In the genomic region with DNA sequence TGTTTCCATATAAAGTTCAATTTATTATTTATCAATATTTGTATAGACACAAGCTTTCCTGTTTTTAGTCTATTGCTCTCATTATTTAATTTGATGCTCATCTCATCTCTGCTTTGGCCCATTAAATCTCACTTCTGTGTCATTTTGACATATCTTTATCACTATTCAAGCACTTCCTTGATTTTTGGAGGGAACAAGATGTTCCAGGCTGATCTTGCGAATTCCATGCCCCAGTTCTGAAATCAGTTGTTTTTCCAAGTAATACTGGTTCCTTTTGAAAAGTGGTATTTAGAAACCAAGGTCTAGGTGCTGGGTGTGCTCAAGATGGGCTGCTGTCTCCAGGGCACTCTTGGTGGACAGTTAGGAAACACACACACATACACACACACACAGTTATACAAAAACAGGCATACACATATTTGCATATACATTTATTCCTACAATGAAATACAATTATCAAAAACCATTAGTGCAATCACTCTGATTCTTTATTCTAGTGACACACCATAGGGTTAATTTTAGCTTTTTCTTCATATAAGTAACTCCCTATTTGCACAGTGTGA, we compare ENCODE assay signal across 21 cellular contexts.
"Had no signal": no experiment of that assay in that cellular context is flagged by ENCODE, and none has a peak within 500 bp of the region (broad histone marks: within the 10 kb centered on the region; RNA-seq: fewer than 3 reads in every experiment).

No MANE protein-coding gene starts in this region.

- H3K27ac ChIP-seq: KMS-11 had no signal

- DNase-seq: Kasumi-1, MM.1S, NCI-H1092 treated with DMSO at 0.1 percent for 48 hours, NCI-H1436, NCI-H187, NCI-H2029, NCI-H2081 treated with DMSO at 0.1 percent for 48 hours, NCI-H2171, NCI-H226, NCI-H446, NCI-H510A, NCI-H524 treated with DMSO at 0.1 percent for 48 hours, NCI-H69, NCI-H774, RPMI8226, SHP77, SK-N-SH, SW 1271 had no signal

- H3K9ac ChIP-seq: KMS-11, SK-N-SH had no signal

- H3K4me2 ChIP-seq: KMS-11, SK-N-SH had no signal

- H3K4me3 ChIP-seq: K562 had no signal

- ATAC-seq: K562 had no signal

- FAIRE-seq: K562, RCC 7860 had no signal
